ENCODE assay signal across 27 cellular contexts in the genomic region with DNA sequence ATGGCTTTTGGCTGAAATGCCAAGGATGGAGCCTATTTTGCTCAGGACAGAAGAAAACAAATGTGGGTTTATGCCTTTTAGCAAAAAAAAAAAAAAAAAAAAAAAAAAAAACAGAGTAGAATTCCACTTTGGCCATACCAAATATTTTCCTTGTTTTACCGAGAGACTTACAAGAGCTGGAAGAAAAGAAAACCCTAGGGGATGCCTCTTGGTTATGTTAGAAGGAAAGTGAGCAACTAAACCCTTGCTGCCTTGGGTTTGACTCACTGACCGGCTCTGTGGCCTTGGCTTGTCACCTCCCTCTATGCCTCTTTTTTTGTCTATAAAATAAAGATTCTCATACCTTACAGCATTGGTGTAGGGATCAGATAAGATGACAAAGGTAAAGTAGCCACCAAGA.
"Had no signal": no experiment of that assay in that cellular context is flagged by ENCODE, and none has a peak within 500 bp of the region (broad histone marks: within the 10 kb centered on the region; RNA-seq: fewer than 3 reads in every experiment).

No MANE protein-coding gene starts in this region.

- H2AFZ ChIP-seq: hepatocyte, parathyroid adenoma had no signal

- H3K79me2 ChIP-seq: hepatocyte, parathyroid adenoma had no signal

- FAIRE-seq: endometrium, frontal cortex had no signal

- ATAC-seq: activated CD8-positive, alpha-beta T cell treated with anti-CD3 and anti-CD28 coated beads, Interleukin-2, amount 10 ng/mL, durations not matched to agents 7 days and 5 days; left lung; natural killer cell; right cardiac atrium; T-cell had no signal

- H3K4me2 ChIP-seq: hepatocyte had no signal

- H3K36me3 ChIP-seq: adrenal gland, ascending aorta, cardiac muscle cell, left lung, neutrophil, suprapubic skin, tibial nerve, WERI-Rb-1 had no signal

- H3K9me3 ChIP-seq: adrenal gland, ascending aorta, left lung, neutrophil, suprapubic skin, tibial nerve had no signal

- H3K4me3 Mint-ChIP-seq: activated CD8-positive, alpha-beta T cell treated with anti-CD3 and anti-CD28 coated beads, Interleukin-2, amount 10 ng/mL, durations not matched to agents 7 days and 5 days; activated naive CD8-positive, alpha-beta T cell; natural killer cell; stimulated activated naive CD8-positive, alpha-beta T cell treated with anti-CD3 and anti-CD28 coated beads, Interleukin-15, Interleukin-2, amounts not matched to agents 100 ng/mL and 50 ng/mL, for 24 hours; T-cell; T-helper 2 cell treated with Interferon-gamma antibody and Interleukin-4, amounts not matched to agents 5 μg/mL and 100 μg/mL, for 36 hours had no signal

- H3K27ac ChIP-seq: ascending aorta, cardiac muscle cell, hepatocyte, left lung, neutrophil, parathyroid adenoma, suprapubic skin, WERI-Rb-1 had no signal

- DNase-seq: activated CD4-positive, alpha-beta T cell treated with anti-CD3 and anti-CD28 coated beads for 1 hour; activated CD4-positive, alpha-beta T cell treated with anti-CD3 and anti-CD28 coated beads, Interleukin-2, amount 50 U/mL, for 1 hour; activated CD8-positive, alpha-beta T cell treated with anti-CD3 and anti-CD28 coated beads, Interleukin-2, amount 10 ng/mL, durations not matched to agents 7 days and 5 days; adrenal gland; erythroblast; glutamatergic neuron; kidney glomerular epithelial cell; left lung; midbrain; natural killer cell; right cardiac atrium; stimulated activated CD4-positive, alpha-beta T cell treated with anti-CD3 and anti-CD28 coated beads, Interleukin-12 subunit alpha, Interleukin-12 subunit beta, amount 100 ng/mL, for 4 hours; T-cell; WERI-Rb-1 had no signal

- H3K27me3 ChIP-seq: adrenal gland, ascending aorta, cardiac muscle cell, hepatocyte, left lung, neutrophil, suprapubic skin, tibial nerve had no signal

- H3K27ac Mint-ChIP-seq: activated CD8-positive, alpha-beta T cell treated with anti-CD3 and anti-CD28 coated beads, Interleukin-2, amount 10 ng/mL, durations not matched to agents 7 days and 5 days; activated naive CD8-positive, alpha-beta T cell; natural killer cell; stimulated activated naive CD8-positive, alpha-beta T cell treated with anti-CD3 and anti-CD28 coated beads, Interleukin-15, Interleukin-2, amounts not matched to agents 100 ng/mL and 50 ng/mL, for 24 hours; T-cell; T-helper 2 cell treated with Interferon-gamma antibody and Interleukin-4, amounts not matched to agents 5 μg/mL and 100 μg/mL, for 36 hours had no signal

- H3K36me3 Mint-ChIP-seq: activated naive CD8-positive, alpha-beta T cell; natural killer cell; T-cell had no signal

- H3K9ac ChIP-seq: parathyroid adenoma had no signal

- H3K4me3 ChIP-seq: adrenal gland, ascending aorta, cardiac muscle cell, hepatocyte, left lung, lung, suprapubic skin, tibial nerve had no signal

- H3K9me3 Mint-ChIP-seq: natural killer cell; stimulated activated naive CD8-positive, alpha-beta T cell treated with anti-CD3 and anti-CD28 coated beads, Interleukin-15, Interleukin-2, amounts not matched to agents 100 ng/mL and 50 ng/mL, for 24 hours; T-cell; T-helper 2 cell treated with Interferon-gamma antibody and Interleukin-4, amounts not matched to agents 5 μg/mL and 100 μg/mL, for 36 hours had no signal

- H3K27me3 Mint-ChIP-seq: T-cell had no signal
